10 cellular contexts compared by ENCODE assay signal in genomic region chr11:76787911-76788596, GRCh38. TPM values are rescaled to one million over a fixed set of nuclear protein-coding genes. Genes with fewer than 3 reads are reported as not detected.
A peak's percentile ranks its signal among the peaks of the same experiment; 100 is the strongest.
DNase-seq lines count a peak whose midpoint lies in the region; ATAC-seq, FAIRE-seq and TF ChIP-seq lines count a peak whose summit lies in the region.
"Had no signal": no experiment of that assay in that cellular context is flagged by ENCODE, and none has a peak within 500 bp of the region (broad histone marks: within the 10 kb centered on the region; RNA-seq: fewer than 3 reads in every experiment).

No MANE protein-coding gene starts in this region.

- H3K27me3 ChIP-seq in mucosa of stomach (ENCODE audit: control insufficient read depth, insufficient read depth, low read length), result no peaks in the 10 kb centered on the region
- no peaks in the 10 kb centered on the region for H3K27me3 ChIP-seq in WERI-Rb-1 (ENCODE audit: insufficient read depth, low read depth, severe bottlenecking)

- no peaks in the 10 kb centered on the region for H3K9me3 Mint-ChIP-seq in activated T-helper 2 cell treated with anti-CD3 and anti-CD28 coated beads, Interferon-gamma antibody, Interleukin-2, Interleukin-4, amounts not matched to agents 10 μg/mL and 5 μg/mL and 100 μg/mL, durations not matched to agents 14 hours and 24 hours and 36 hours

- TF ChIP-seq CTCF in A549 (IDR thresholded peaks at IDR 0.05) (no peak), WERI-Rb-1 (IDR thresholded peaks at IDR 0.05; ENCODE audit: low read depth, low read length) (no peak)

- POLR2A ChIA-PET in A549 (lab: Yijun Ruan, JAX), result interaction anchor here (0.7 to 5.3 kb wide), 3 partner anchors 12 to 24 kb away, joined by 6 to 99 read pairs (median 7); no protein-coding TSS in a partner anchor

- peaks cover 7% of the 10 kb centered on the region for H3K27me3 Mint-ChIP-seq in activated T-helper 2 cell treated with anti-CD3 and anti-CD28 coated beads, Interferon-gamma antibody, Interleukin-2, Interleukin-4, amounts not matched to agents 10 μg/mL and 5 μg/mL and 100 μg/mL, durations not matched to agents 14 hours and 24 hours and 36 hours (ENCODE audit: low read depth)

- H3K27ac ChIP-seq in A549, result peak overlapping the region; percentile 96 to 98
- peak overlapping the region; percentile 72 for H3K27ac ChIP-seq in epithelial cell of prostate
- H3K27ac ChIP-seq in WERI-Rb-1, result no peak overlapping the region

- H3K4me3 Mint-ChIP-seq in activated T-helper 2 cell treated with anti-CD3 and anti-CD28 coated beads, Interferon-gamma antibody, Interleukin-2, Interleukin-4, amounts not matched to agents 10 μg/mL and 5 μg/mL and 100 μg/mL, durations not matched to agents 14 hours and 24 hours and 36 hours (ENCODE audit: low read depth), result no peak overlapping the region
- H3K4me3 Mint-ChIP-seq: CD4-positive, CD25-positive, alpha-beta regulatory T cell had no signal

- CTCF ChIA-PET in A549 (lab: Yijun Ruan, JAX), result interaction anchor here (0.9 to 5.3 kb wide), 6 partner anchors 11 to 132 kb away, joined by 3 to 36 read pairs (median 4); no protein-coding TSS in a partner anchor

- H3K36me3 ChIP-seq in mucosa of stomach (ENCODE audit: control insufficient read depth, insufficient read depth, low read length) (no peaks in the 10 kb centered on the region), WERI-Rb-1 (peaks cover 12% of the 10 kb centered on the region)

- peak overlapping the region; percentile 92 for H3K4me2 ChIP-seq in A549

- H3K36me3 Mint-ChIP-seq in activated T-helper 2 cell treated with anti-CD3 and anti-CD28 coated beads, Interferon-gamma antibody, Interleukin-2, Interleukin-4, amounts not matched to agents 10 μg/mL and 5 μg/mL and 100 μg/mL, durations not matched to agents 14 hours and 24 hours and 36 hours (ENCODE audit: low read depth), result peaks cover 3% of the 10 kb centered on the region
- H3K36me3 Mint-ChIP-seq: CD4-positive, CD25-positive, alpha-beta regulatory T cell had no signal

- no peak for TF ChIP-seq RAD21 in A549 (conservative IDR thresholded peaks at IDR 0.05 in 1 of 2, IDR thresholded peaks at IDR 0.05 in 1 of 2)

- H3K9me3 ChIP-seq in A549 (no peaks in the 10 kb centered on the region), mucosa of stomach (ENCODE audit: control insufficient read depth, low read length) (no peaks in the 10 kb centered on the region), WERI-Rb-1 (ENCODE audit: severe bottlenecking) (no peaks in the 10 kb centered on the region)

- peak overlapping the region; percentile 37 for H3K9ac ChIP-seq in mucosa of stomach (ENCODE audit: low read length)

- no peak for TF ChIP-seq POLR2A in A549 (IDR thresholded peaks at IDR 0.05; ENCODE audit: low read length)

- intact Hi-C loops in activated T-helper 2 cell treated with anti-CD3 and anti-CD28 coated beads, Interferon-gamma antibody, Interleukin-2, Interleukin-4, amounts not matched to agents 10 μg/mL and 5 μg/mL and 100 μg/mL, durations not matched to agents 14 hours and 24 hours and 36 hours (cut with micrococcal nuclease), result loop anchor here (10.0 kb wide), 1 partner anchor 553 kb away; no protein-coding TSS in a partner anchor

- no peak for DNase-seq in A549 (ENCODE audit: low read depth in 1 of 2, low spot score in 1 of 2)
- peak; percentile 39 for DNase-seq in LoVo (ENCODE audit: low spot score)
- DNase-seq in epithelial cell of prostate (ENCODE audit: low read depth, low spot score), result no peak
- DNase-seq in COLO829 (ENCODE audit: low spot score), result no peak
- no peak for DNase-seq in activated T-helper 2 cell treated with anti-CD3 and anti-CD28 coated beads, Interferon-gamma antibody, Interleukin-2, Interleukin-4, amounts not matched to agents 10 μg/mL and 5 μg/mL and 100 μg/mL, durations not matched to agents 14 hours and 24 hours and 36 hours (ENCODE audit: low spot score)
- no peak for DNase-seq in stimulated activated CD4-positive, alpha-beta T cell treated with anti-CD3 and anti-CD28 coated beads, Interleukin-2, amount 100 ng/mL, for 24 hours
- DNase-seq in WERI-Rb-1, result no peak
- DNase-seq: CD4-positive, CD25-positive, alpha-beta regulatory T cell; NCI-H82 had no signal

- 38% methylated on average over 12 of the region's 12 CpGs for WGBS in A549 (ENCODE audit: missing lambda C conversion rate)

- peaks cover 73% of the 10 kb centered on the region for H3K4me1 ChIP-seq in A549
- peaks cover 76% of the 10 kb centered on the region for H3K4me1 ChIP-seq in mucosa of stomach (ENCODE audit: control insufficient read depth, insufficient read depth, low read length)

- H3K4me3 ChIP-seq in A549 (peak overlapping the region; percentile 71), mucosa of stomach (ENCODE audit: low read length) (no peak overlapping the region), WERI-Rb-1 (ENCODE audit: low read depth, low read length) (no peak overlapping the region)

- ATAC-seq in A549, result no peak

- TF ChIP-seq EP300 in A549 (IDR thresholded peaks at IDR 0.05), result peak in 1 of 2 experiments; percentile 21; a peak in 1 of 5 replicates

- no peak overlapping the region for H3K27ac Mint-ChIP-seq in activated T-helper 2 cell treated with anti-CD3 and anti-CD28 coated beads, Interferon-gamma antibody, Interleukin-2, Interleukin-4, amounts not matched to agents 10 μg/mL and 5 μg/mL and 100 μg/mL, durations not matched to agents 14 hours and 24 hours and 36 hours

- H3K4me1 Mint-ChIP-seq in activated T-helper 2 cell treated with anti-CD3 and anti-CD28 coated beads, Interferon-gamma antibody, Interleukin-2, Interleukin-4, amounts not matched to agents 10 μg/mL and 5 μg/mL and 100 μg/mL, durations not matched to agents 14 hours and 24 hours and 36 hours (ENCODE audit: low read depth), result peaks cover 17% of the 10 kb centered on the region

- no peak for FAIRE-seq in A549 (lab: Jason Lieb, UNC)

TF ChIP-seq in A549, 52 proteins besides CTCF, POLR2A, EP300 and RAD21:
- peak in 1 of 2 experiments; percentile 54; a peak in 1 of 4 replicates for TF ChIP-seq CEBPB (IDR thresholded peaks at IDR 0.05)
- 0 out of 2 replicates have a peak, but pooled peaks have one; percentile 9 for TF ChIP-seq POLR2AphosphoS2 (conservative IDR thresholded peaks at IDR 0.05; ENCODE audit: low read length)
- TF ChIP-seq FOSB (CRISPR knock-in tag; IDR thresholded peaks at IDR 0.05), result no peak

RNA-seq across cellular contexts. Expression of gene TSKU, which starts 4.9 kb away (rescaled TPM):
- polyA plus RNA-seq in A549 (2011; rRNA removed) (164 and 188 TPM in 2 replicates), A549 (2017; fragmentation: RNase III; extraction: RNeasy Plus Mini Kit Qiagen cat#74134 plus additional on column Dnase treatment) (145 to 171 TPM (median 164 TPM) in 3 replicates)
- 177 and 263 TPM in 2 replicates for polyA plus RNA-seq in A549 (2012; cell fraction: cytosol; rRNA removed)
- 271 and 323 TPM in 2 replicates for polyA plus RNA-seq in A549 (2012; cell fraction: nucleus; rRNA removed)
- 186 and 192 TPM in 2 replicates for polyA minus RNA-seq in A549 (2011; rRNA and poly(A)+ RNA removed)
- total RNA-seq in activated T-helper 2 cell treated with anti-CD3 and anti-CD28 coated beads, Interferon-gamma antibody, Interleukin-2, Interleukin-4, amounts not matched to agents 10 μg/mL and 5 μg/mL and 100 μg/mL, durations not matched to agents 14 hours and 24 hours and 36 hours, result 13.7 and 15.3 TPM in 2 replicates
- total RNA-seq: CD4-positive, CD25-positive, alpha-beta regulatory T cell had no signal
- polyA plus RNA-seq: CD4-positive, CD25-positive, alpha-beta regulatory T cell had no signal
